1 cellular context compared by ENCODE assay signal in the genomic region with DNA sequence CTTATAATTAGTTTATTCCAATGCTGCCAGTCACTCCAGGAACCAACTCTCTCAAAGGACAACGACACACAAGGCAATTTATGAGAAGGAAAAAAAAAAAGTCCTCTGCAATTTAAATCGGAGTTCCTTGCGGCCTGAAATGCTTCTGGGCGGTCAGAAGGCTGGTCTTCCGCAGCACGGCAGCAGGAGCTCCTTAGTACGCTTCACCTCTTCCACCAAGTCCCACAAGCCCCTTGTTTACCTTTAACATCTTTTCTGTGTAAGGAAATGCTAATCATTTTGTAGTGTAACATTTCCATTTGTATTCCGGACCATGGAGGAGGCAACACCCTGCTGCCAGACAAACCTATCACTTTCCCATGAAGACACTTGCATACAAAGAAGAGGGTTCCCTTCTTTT.
TF ChIP-seq lines count a peak whose summit lies in the region.

No MANE protein-coding gene starts in this region.

TF ChIP-seq in GM23338, 12 proteins besides CTCF, POLR2A, EP300 and RAD21 (continued from another document):
- TF ChIP-seq, protein P1, sequence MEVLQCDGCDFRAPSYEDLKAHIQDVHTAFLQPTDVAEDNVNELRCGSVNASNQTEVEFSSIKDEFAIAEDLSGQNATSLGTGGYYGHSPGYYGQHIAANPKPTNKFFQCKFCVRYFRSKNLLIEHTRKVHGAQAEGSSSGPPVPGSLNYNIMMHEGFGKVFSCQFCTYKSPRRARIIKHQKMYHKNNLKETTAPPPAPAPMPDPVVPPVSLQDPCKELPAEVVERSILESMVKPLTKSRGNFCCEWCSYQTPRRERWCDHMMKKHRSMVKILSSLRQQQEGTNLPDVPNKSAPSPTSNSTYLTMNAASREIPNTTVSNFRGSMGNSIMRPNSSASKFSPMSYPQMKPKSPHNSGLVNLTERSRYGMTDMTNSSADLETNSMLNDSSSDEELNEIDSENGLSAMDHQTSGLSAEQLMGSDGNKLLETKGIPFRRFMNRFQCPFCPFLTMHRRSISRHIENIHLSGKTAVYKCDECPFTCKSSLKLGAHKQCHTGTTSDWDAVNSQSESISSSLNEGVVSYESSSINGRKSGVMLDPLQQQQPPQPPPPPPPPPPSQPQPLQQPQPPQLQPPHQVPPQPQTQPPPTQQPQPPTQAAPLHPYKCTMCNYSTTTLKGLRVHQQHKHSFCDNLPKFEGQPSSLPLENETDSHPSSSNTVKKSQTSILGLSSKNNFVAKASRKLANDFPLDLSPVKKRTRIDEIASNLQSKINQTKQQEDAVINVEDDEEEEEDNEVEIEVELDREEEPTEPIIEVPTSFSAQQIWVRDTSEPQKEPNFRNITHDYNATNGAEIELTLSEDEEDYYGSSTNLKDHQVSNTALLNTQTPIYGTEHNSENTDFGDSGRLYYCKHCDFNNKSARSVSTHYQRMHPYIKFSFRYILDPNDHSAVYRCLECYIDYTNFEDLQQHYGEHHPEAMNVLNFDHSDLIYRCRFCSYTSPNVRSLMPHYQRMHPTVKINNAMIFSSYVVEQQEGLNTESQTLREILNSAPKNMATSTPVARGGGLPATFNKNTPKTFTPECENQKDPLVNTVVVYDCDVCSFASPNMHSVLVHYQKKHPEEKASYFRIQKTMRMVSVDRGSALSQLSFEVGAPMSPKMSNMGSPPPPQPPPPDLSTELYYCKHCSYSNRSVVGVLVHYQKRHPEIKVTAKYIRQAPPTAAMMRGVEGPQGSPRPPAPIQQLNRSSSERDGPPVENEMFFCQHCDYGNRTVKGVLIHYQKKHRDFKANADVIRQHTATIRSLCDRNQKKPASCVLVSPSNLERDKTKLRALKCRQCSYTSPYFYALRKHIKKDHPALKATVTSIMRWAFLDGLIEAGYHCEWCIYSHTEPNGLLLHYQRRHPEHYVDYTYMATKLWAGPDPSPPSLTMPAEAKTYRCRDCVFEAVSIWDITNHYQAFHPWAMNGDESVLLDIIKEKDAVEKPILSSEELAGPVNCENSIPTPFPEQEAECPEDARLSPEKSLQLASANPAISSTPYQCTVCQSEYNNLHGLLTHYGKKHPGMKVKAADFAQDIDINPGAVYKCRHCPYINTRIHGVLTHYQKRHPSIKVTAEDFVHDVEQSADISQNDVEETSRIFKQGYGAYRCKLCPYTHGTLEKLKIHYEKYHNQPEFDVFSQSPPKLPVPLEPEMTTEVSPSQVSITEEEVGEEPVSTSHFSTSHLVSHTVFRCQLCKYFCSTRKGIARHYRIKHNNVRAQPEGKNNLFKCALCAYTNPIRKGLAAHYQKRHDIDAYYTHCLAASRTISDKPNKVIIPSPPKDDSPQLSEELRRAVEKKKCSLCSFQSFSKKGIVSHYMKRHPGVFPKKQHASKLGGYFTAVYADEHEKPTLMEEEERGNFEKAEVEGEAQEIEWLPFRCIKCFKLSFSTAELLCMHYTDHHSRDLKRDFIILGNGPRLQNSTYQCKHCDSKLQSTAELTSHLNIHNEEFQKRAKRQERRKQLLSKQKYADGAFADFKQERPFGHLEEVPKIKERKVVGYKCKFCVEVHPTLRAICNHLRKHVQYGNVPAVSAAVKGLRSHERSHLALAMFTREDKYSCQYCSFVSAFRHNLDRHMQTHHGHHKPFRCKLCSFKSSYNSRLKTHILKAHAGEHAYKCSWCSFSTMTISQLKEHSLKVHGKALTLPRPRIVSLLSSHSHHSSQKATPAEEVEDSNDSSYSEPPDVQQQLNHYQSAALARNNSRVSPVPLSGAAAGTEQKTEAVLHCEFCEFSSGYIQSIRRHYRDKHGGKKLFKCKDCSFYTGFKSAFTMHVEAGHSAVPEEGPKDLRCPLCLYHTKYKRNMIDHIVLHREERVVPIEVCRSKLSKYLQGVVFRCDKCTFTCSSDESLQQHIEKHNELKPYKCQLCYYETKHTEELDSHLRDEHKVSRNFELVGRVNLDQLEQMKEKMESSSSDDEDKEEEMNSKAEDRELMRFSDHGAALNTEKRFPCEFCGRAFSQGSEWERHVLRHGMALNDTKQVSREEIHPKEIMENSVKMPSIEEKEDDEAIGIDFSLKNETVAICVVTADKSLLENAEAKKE (CRISPR knock-in tag; IDR thresholded peaks at IDR 0.05) = no peak
